Comparison of ENCODE assay signal across 8 cellular contexts in genomic region chr6:90610671-90611542, GRCh38. TPM values are rescaled to one million over a fixed set of nuclear protein-coding genes. Genes with fewer than 3 reads are reported as not detected.
DNase-seq lines count a peak whose midpoint lies in the region; ATAC-seq and TF ChIP-seq lines count a peak whose summit lies in the region.

No MANE protein-coding gene starts in this region.

- H3K27ac ChIP-seq in adrenal gland, result peak overlapping the region in 2 of 5 donors; percentile 41 to 53

- peak overlapping the region in 1 of 4 donors; percentile 71 for H3K4me3 ChIP-seq in adrenal gland

- peak overlapping the region; percentile 76 for H3K4me3 Mint-ChIP-seq in progenitor cell of endocrine pancreas (ENCODE audit: low read depth)

- peaks cover 8% of the 10 kb centered on the region for H3K4me1 Mint-ChIP-seq in progenitor cell of endocrine pancreas (ENCODE audit: low read depth)

- TF ChIP-seq CTCF in adrenal gland (IDR thresholded peaks at IDR 0.05) (no peak), progenitor cell of endocrine pancreas (IDR thresholded peaks at IDR 0.05; ENCODE audit: unreplicated experiment) (peak; percentile 45)

- intact Hi-C loops in adrenal gland (cut with DNase I), result no loop called here
- intact Hi-C loops in left ventricle myocardium superior (cut with micrococcal nuclease), result no loop called here

- no peaks in the 10 kb centered on the region for H3K9me3 Mint-ChIP-seq in progenitor cell of endocrine pancreas (ENCODE audit: low read depth)

- no peaks in the 10 kb centered on the region for H3K36me3 Mint-ChIP-seq in progenitor cell of endocrine pancreas (ENCODE audit: insufficient read depth)

- peak; percentile 40 for ATAC-seq in GM18861 (IDR thresholded peaks at IDR 0.05; ENCODE audit: unreplicated experiment)
- peak; percentile 60 for ATAC-seq in HG03103 (IDR thresholded peaks at IDR 0.05; ENCODE audit: low read depth, unreplicated experiment)
- peak; percentile 93 for ATAC-seq in left ventricle myocardium superior

- WGBS in adrenal gland, 4 donors, result 1 to 2% (median 2%) methylated on average over 20 to 75 of the region's 75 CpGs

- peaks cover 64% of the 10 kb centered on the region for H3K27me3 Mint-ChIP-seq in progenitor cell of endocrine pancreas

- no peak for TF ChIP-seq POLR2A in adrenal gland (IDR thresholded peaks at IDR 0.05)

- no peaks in the 10 kb centered on the region for H3K36me3 ChIP-seq in adrenal gland (replicated peaks in 1 of 2)

- peak overlapping the region; percentile 83 for H3K27ac Mint-ChIP-seq in progenitor cell of endocrine pancreas

- peaks cover 55% of the 10 kb centered on the region for H3K27me3 ChIP-seq in adrenal gland

- peaks cover 6 to 14% of the 10 kb centered on the region in 2 donors for H3K4me1 ChIP-seq in adrenal gland (replicated peaks in 1 of 2)

- DNase-seq in AG20443 (ENCODE audit: low spot score) (peak; percentile 63), RPMI7951 (ENCODE audit: low read depth) (peak; percentile 23), adrenal gland (peak in 4 of 7 donors; percentile 15 to 21 (median 16)), left ventricle myocardium superior (peak; percentile 60), progenitor cell of endocrine pancreas (ENCODE audit: low spot score, unreplicated experiment) (peak; percentile 36), HT-29 (ENCODE audit: low spot score) (no peak)

- H3K9me3 ChIP-seq in adrenal gland (replicated peaks in 1 of 3), result no peaks in the 10 kb centered on the region

RNA-seq across cellular contexts. Expression of gene MAP3K7, which starts 24.0 kb away (rescaled TPM):
- 29.7 and 38.8 TPM in 2 replicates for total RNA-seq in RPMI7951 (2014; rRNA removed; shearing (Covaris generic))
- total RNA-seq in adrenal gland (10 to 100 TPM; 14.4 to 35.1 (median 21.1) TPM), left ventricle myocardium superior (16.4 TPM), progenitor cell of endocrine pancreas (40.3 and 41.6 TPM in 2 replicates)
- 10 to 100 TPM; 15.7 to 29.9 (median 20.7) TPM for polyA plus RNA-seq in adrenal gland
- 10.9 and 12.7 TPM in 2 replicates for total RNA-seq in HT-29 (2014; rRNA removed; shearing (Covaris generic))

Comparison
In these comparisons a context has a peak if more than half of its experiments do, and no peak if none do; other contexts are left out.
1. ATAC-seq: peak in every context shown above with its lines; median percentile 93 in left ventricle myocardium superior; 60 in HG03103; 40 in GM18861.